ENCODE assay signal across 8 cellular contexts in the genomic region with DNA sequence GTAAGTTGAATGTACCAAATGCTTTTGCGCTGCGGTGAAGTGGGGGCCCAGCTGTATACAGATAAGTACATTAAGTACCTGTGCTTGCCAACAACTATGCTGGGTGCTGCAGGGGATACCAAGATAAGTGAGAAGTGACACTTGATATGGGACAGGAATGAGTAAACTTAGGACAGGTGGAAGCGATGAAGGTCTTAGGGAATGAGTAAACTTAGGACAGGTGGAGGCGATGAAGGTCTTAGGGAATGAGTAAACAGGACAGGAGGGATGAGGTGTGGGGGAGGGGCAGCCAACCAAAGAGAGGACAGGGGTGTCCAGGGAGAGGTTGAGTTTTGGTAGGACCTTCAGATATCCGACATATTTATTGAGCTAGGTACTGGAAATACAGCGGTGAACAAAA. TPM values are rescaled to one million over a fixed set of nuclear protein-coding genes. Genes with fewer than 3 reads are reported as not detected.
DNase-seq lines count a peak whose midpoint lies in the region; ATAC-seq and TF ChIP-seq lines count a peak whose summit lies in the region.

No MANE protein-coding gene starts in this region.

- H3K36me3 Mint-ChIP-seq in IgD-negative memory B cell, result no peaks in the 10 kb centered on the region
- peaks cover 12% of the 10 kb centered on the region for H3K36me3 Mint-ChIP-seq in natural killer cell treated with Interleukin-12 subunit alpha and Interleukin-12 subunit beta and Interleukin-15 and Interleukin-18, amount 100 ng/mL, for 72 hours

- peaks cover 19 to 47% (median 24%) of the 10 kb centered on the region in 3 donors for H3K4me1 Mint-ChIP-seq in IgD-negative memory B cell
- peaks cover 39 to 43% of the 10 kb centered on the region in 2 donors for H3K4me1 Mint-ChIP-seq in natural killer cell treated with Interleukin-12 subunit alpha and Interleukin-12 subunit beta and Interleukin-15 and Interleukin-18, amount 100 ng/mL, for 72 hours (ENCODE audit: low read depth in 2 of 2)

- H3K27me3 Mint-ChIP-seq in IgD-negative memory B cell, result no peaks in the 10 kb centered on the region
- H3K27me3 Mint-ChIP-seq in natural killer cell treated with Interleukin-12 subunit alpha and Interleukin-12 subunit beta and Interleukin-15 and Interleukin-18, amount 100 ng/mL, for 72 hours, result no peaks in the 10 kb centered on the region

- peak overlapping the region in 1 of 3 donors; percentile 80 for H3K27ac Mint-ChIP-seq in IgD-negative memory B cell
- peak overlapping the region; percentile 96 to 98 for H3K27ac Mint-ChIP-seq in natural killer cell treated with Interleukin-12 subunit alpha and Interleukin-12 subunit beta and Interleukin-15 and Interleukin-18, amount 100 ng/mL, for 72 hours

- peak overlapping the region; percentile 59 to 94 (median 82) for H3K4me3 Mint-ChIP-seq in IgD-negative memory B cell
- peak overlapping the region; percentile 94 for H3K4me3 Mint-ChIP-seq in natural killer cell treated with Interleukin-12 subunit alpha and Interleukin-12 subunit beta and Interleukin-15 and Interleukin-18, amount 100 ng/mL, for 72 hours

- no peak for DNase-seq in choroid plexus epithelial cell (ENCODE audit: low read depth)
- DNase-seq in natural killer cell treated with Interleukin-12 subunit alpha and Interleukin-12 subunit beta and Interleukin-15 and Interleukin-18, amount 100 ng/mL, for 72 hours (ENCODE audit: low spot score), result no peak
- DNase-seq in foreskin melanocyte, result no peak
- no peak for DNase-seq in amygdala (lab: John Stamatoyannopoulos, UW)
- DNase-seq in DMS153 (lab: John Stamatoyannopoulos, UW), result no peak

- H3K4me3 ChIP-seq in choroid plexus epithelial cell (ENCODE audit: low read depth, low read length), result peak overlapping the region; percentile 98

- ATAC-seq in natural killer cell treated with Interleukin-12 subunit alpha and Interleukin-12 subunit beta and Interleukin-15 and Interleukin-18, amount 100 ng/mL, for 72 hours, result no peak
- ATAC-seq in HG03196 (IDR thresholded peaks at IDR 0.05; ENCODE audit: unreplicated experiment), result no peak

- peak overlapping the region; percentile 100; the same call in 1 of the 2 replicates for H3K27ac ChIP-seq in C4-2B

- H3K9me3 Mint-ChIP-seq in IgD-negative memory B cell, result no peaks in the 10 kb centered on the region
- peaks cover 4% of the 10 kb centered on the region for H3K9me3 Mint-ChIP-seq in natural killer cell treated with Interleukin-12 subunit alpha and Interleukin-12 subunit beta and Interleukin-15 and Interleukin-18, amount 100 ng/mL, for 72 hours

- TF ChIP-seq CTCF in C4-2B (conservative IDR thresholded peaks at IDR 0.05) (no peak), choroid plexus epithelial cell (conservative IDR thresholded peaks at IDR 0.05; ENCODE audit: low read depth, low read length) (no peak)

RNA-seq across cellular contexts. Expression of a gene that starts 1.4 kb away (rescaled TPM):
- 177 TPM for polyA plus RNA-seq in IgD-negative memory B cell
- 100 to 1,000 TPM; 178 to 266 TPM for total RNA-seq in natural killer cell treated with Interleukin-12 subunit alpha and Interleukin-12 subunit beta and Interleukin-15 and Interleukin-18, amount 100 ng/mL, for 72 hours

RNA-seq across cellular contexts. Expression of a gene that starts 1.5 kb away (rescaled TPM):
- 63.2 TPM for polyA plus RNA-seq in IgD-negative memory B cell
- total RNA-seq in natural killer cell treated with Interleukin-12 subunit alpha and Interleukin-12 subunit beta and Interleukin-15 and Interleukin-18, amount 100 ng/mL, for 72 hours, result 10 to 100 TPM; 36.6 to 56.4 TPM

RNA-seq across cellular contexts. Expression of a gene that starts 54.9 kb away (rescaled TPM):
- polyA plus RNA-seq in IgD-negative memory B cell, result 32.2 TPM
- 100 to 1,000 TPM in 1 of 2 donors, 10 to 100 TPM in 1; 93.9 to 218 TPM for total RNA-seq in natural killer cell treated with Interleukin-12 subunit alpha and Interleukin-12 subunit beta and Interleukin-15 and Interleukin-18, amount 100 ng/mL, for 72 hours
